Comparison of ENCODE assay signal across 20 cellular contexts in genomic region chr2:2635025-2635528, GRCh38.
DNase-seq lines count a peak whose midpoint lies in the region; ATAC-seq, FAIRE-seq and TF ChIP-seq lines count a peak whose summit lies in the region.
"Had no signal": no experiment of that assay in that cellular context is flagged by ENCODE, and none has a peak within 500 bp of the region (broad histone marks: within the 10 kb centered on the region; RNA-seq: fewer than 3 reads in every experiment).

No MANE protein-coding gene starts in this region.

- H3K4me2 ChIP-seq in HepG2 (ENCODE audit: low read depth, low read length) = no peak overlapping the region
- H3K4me2 ChIP-seq: BLaER1 treated with 17β-estradiol and CSF1 and Interleukin-3, amounts not matched to agents 10 nM and 100 nM had no signal

- no TSS peak for BruUV-seq in HepG2 (replicated peaks; lab: Mats Ljungman, UMichigan)

- H3K4me3 ChIP-seq in right lobe of liver = no peak overlapping the region
- no peak overlapping the region for H3K4me3 ChIP-seq in HepG2 (replicated peaks in 1 of 3; ENCODE audit: insufficient read depth in 1 of 3, low read depth in 2 of 3, low read length in 3 of 3)
- H3K4me3 ChIP-seq in esophagus muscularis mucosa = no peak overlapping the region
- no peak overlapping the region for H3K4me3 ChIP-seq in small intestine (ENCODE audit: low read depth in 1 of 2, low read length in 2 of 2)
- H3K4me3 ChIP-seq: BLaER1 treated with 17β-estradiol and CSF1 and Interleukin-3, amounts not matched to agents 10 nM and 100 nM; HAP-1 had no signal

- no peak overlapping the region for H3K9ac ChIP-seq in HepG2 (ENCODE audit: insufficient read depth, low read depth, low read length)
- H3K9ac ChIP-seq: BLaER1 treated with 17β-estradiol and CSF1 and Interleukin-3, amounts not matched to agents 10 nM and 100 nM had no signal

- H4K20me1 ChIP-seq in HepG2 (ENCODE audit: insufficient read depth, low read length) = no peaks in the 10 kb centered on the region

- no peak for TF ChIP-seq CTCF in right lobe of liver (IDR thresholded peaks at IDR 0.05)
- no peak for TF ChIP-seq CTCF in HepG2 (CRISPR knock-in tag; IDR thresholded peaks at IDR 0.05)
- TF ChIP-seq CTCF in esophagus muscularis mucosa (IDR thresholded peaks at IDR 0.05) = no peak

- H3K9me3 ChIP-seq in right lobe of liver (no peaks in the 10 kb centered on the region), HepG2 (ENCODE audit: low read length) (no peaks in the 10 kb centered on the region), esophagus muscularis mucosa (no peaks in the 10 kb centered on the region), small intestine (ENCODE audit: control insufficient read depth, low read depth) (no peaks in the 10 kb centered on the region)
- H3K9me3 ChIP-seq: BE2C; BLaER1 treated with 17β-estradiol and CSF1 and Interleukin-3, amounts not matched to agents 10 nM and 100 nM; HAP-1 had no signal

- TF ChIP-seq POLR2A in right lobe of liver (IDR thresholded peaks at IDR 0.05) (no peak), HepG2 (IDR thresholded peaks at IDR 0.05; ENCODE audit: insufficient read depth in 1 of 2, low read depth in 2 of 2, low read length in 2 of 2) (no peak), esophagus muscularis mucosa (IDR thresholded peaks at IDR 0.05; ENCODE audit: low read depth) (no peak)

- POLR2A ChIA-PET in HepG2 (lab: Yijun Ruan, JAX) = no interaction called here

- intact Hi-C loops in right lobe of liver (cut with DNase I) = no loop called here
- intact Hi-C loops in HepG2 (cut with micrococcal nuclease; ENCODE audit: unreplicated experiment) = no loop called here
- intact Hi-C loops in esophagus muscularis mucosa (cut with DNase I) = no loop called here

- H3K79me2 ChIP-seq in HepG2 (ENCODE audit: insufficient read depth, low read length) = no peaks in the 10 kb centered on the region

- FAIRE-seq in HepG2 (lab: Jason Lieb, UNC) (no peak), small intestine (lab: Jason Lieb, UNC) (no peak)
- FAIRE-seq: A204.1, G401.6, GM12892, H54 had no signal

- no peaks in the 10 kb centered on the region for H3K36me3 ChIP-seq in right lobe of liver
- no peaks in the 10 kb centered on the region for H3K36me3 ChIP-seq in HepG2 (replicated peaks in 1 of 2; ENCODE audit: control insufficient read depth in 1 of 2, insufficient read depth in 2 of 2, low read length in 2 of 2)
- no peaks in the 10 kb centered on the region for H3K36me3 ChIP-seq in esophagus muscularis mucosa
- no peaks in the 10 kb centered on the region for H3K36me3 ChIP-seq in small intestine (ENCODE audit: control insufficient read depth in 2 of 2, insufficient read depth in 2 of 2, low read length in 2 of 2)
- H3K36me3 ChIP-seq: BE2C; BLaER1 treated with 17β-estradiol and CSF1 and Interleukin-3, amounts not matched to agents 10 nM and 100 nM; HAP-1 had no signal

- ATAC-seq in right lobe of liver = peak; percentile 25 to 81 (median 41)
- no peak for ATAC-seq in HepG2

- TF ChIP-seq EP300 in HepG2 (IDR thresholded peaks at IDR 0.05; ENCODE audit: low read depth in 2 of 2, low read length in 2 of 2) = no peak
- no peak for TF ChIP-seq EP300 in HepG2 (CRISPR knock-in tag; IDR thresholded peaks at IDR 0.05; ENCODE audit: borderline replicate concordance)
- no peak for TF ChIP-seq EP300 in esophagus muscularis mucosa (IDR thresholded peaks at IDR 0.05)

- H2AFZ ChIP-seq in HepG2 (ENCODE audit: low read length) = no peak overlapping the region

- H3K27ac ChIP-seq in right lobe of liver (no peak overlapping the region), HepG2 (ENCODE audit: extremely low read length, insufficient read depth, low read length) (no peak overlapping the region), esophagus muscularis mucosa (replicated peaks in 1 of 4) (no peak overlapping the region), small intestine (ENCODE audit: low read depth in 1 of 2, low read length in 1 of 2) (no peak overlapping the region)
- H3K27ac ChIP-seq: 22Rv1; BLaER1 treated with 17β-estradiol and CSF1 and Interleukin-3, amounts not matched to agents 10 nM and 100 nM had no signal

- CTCF ChIA-PET in HepG2 (lab: Yijun Ruan, JAX; ENCODE audit: low intra/inter-chr PET ratio, low total read pairs) = no interaction called here

- 56% methylated on average over 3 of the region's 6 CpGs for WGBS in right lobe of liver (ENCODE audit: insufficient coverage, low coverage, low lambda C conversion rate, missing lambda C conversion rate)
- 17% methylated on average over 6 of the region's 6 CpGs for WGBS in HepG2 (ENCODE audit: low lambda C conversion rate)
- WGBS in esophagus muscularis mucosa = 79% methylated on average over 2 of the region's 6 CpGs
- 32 to 72% (median 57%) methylated on average over 6 of the region's 6 CpGs for WGBS in small intestine, 3 donors

- no peak for DNase-seq in right lobe of liver
- DNase-seq in HepG2 (ENCODE audit: low spot score) = no peak
- peak; percentile 42 for DNase-seq in esophagus muscularis mucosa (ENCODE audit: extremely low spot score)
- peak; percentile 65 for DNase-seq in small intestine
- no peak for DNase-seq in DMS 273 treated with DMSO at 0.1 percent for 48 hours (lab: John Stamatoyannopoulos, UW)
- DNase-seq in T-helper 1 cell = no peak
- DNase-seq in NCI-H524 treated with DMSO at 0.1 percent for 48 hours (lab: John Stamatoyannopoulos, UW) = no peak
- DNase-seq: BE2C; CD4-positive, alpha-beta T cell; CD8-positive, alpha-beta memory T cell; DMS153; DND-41; GOT3 had no signal

- no peaks in the 10 kb centered on the region for H3K4me1 ChIP-seq in right lobe of liver
- no peaks in the 10 kb centered on the region for H3K4me1 ChIP-seq in HepG2 (ENCODE audit: insufficient read depth, low read length)
- peaks cover 0 to 3% (median 0%) of the 10 kb centered on the region in 4 donors for H3K4me1 ChIP-seq in esophagus muscularis mucosa
- H3K4me1 ChIP-seq in small intestine (ENCODE audit: control insufficient read depth in 2 of 2, insufficient read depth in 1 of 2, low read depth in 1 of 2, low read length in 1 of 2) = no peaks in the 10 kb centered on the region
- H3K4me1 ChIP-seq: BE2C, HAP-1 had no signal

- H3K27me3 ChIP-seq in right lobe of liver (no peaks in the 10 kb centered on the region), HepG2 (ENCODE audit: control insufficient read depth in 1 of 2, insufficient read depth in 2 of 2, low read length in 2 of 2) (peaks cover 3 to 39% of the 10 kb centered on the region in 2 experiments; a peak in 3 of 5 replicates), esophagus muscularis mucosa (peaks cover 0 to 5% (median 0%) of the 10 kb centered on the region in 4 donors), small intestine (ENCODE audit: control insufficient read depth in 2 of 2, insufficient read depth in 2 of 2, low read length in 2 of 2) (no peaks in the 10 kb centered on the region)
- H3K27me3 ChIP-seq: BE2C; BLaER1 treated with 17β-estradiol and CSF1 and Interleukin-3, amounts not matched to agents 10 nM and 100 nM had no signal

- no peak for TF ChIP-seq RAD21 in HepG2 (CRISPR knock-in tag; IDR thresholded peaks at IDR 0.05)

- in situ Hi-C loops in HepG2 (cut with HindIII; ENCODE audit: extremely low pct_ligation_motif_present, low pct_unique_long_range_greater_than_20kb) = no loop called here

TF ChIP-seq in HepG2, 621 proteins besides CTCF, POLR2A, EP300 and RAD21:
- no peak for TF ChIP-seq THAP9 (CRISPR knock-in tag; IDR thresholded peaks at IDR 0.05; ENCODE audit: borderline replicate concordance)
- no peak for TF ChIP-seq HNRNPH1 (optimal IDR thresholded peaks at IDR 0.05; ENCODE audit: low read depth, low read length)
- TF ChIP-seq PRPF4 (IDR thresholded peaks at IDR 0.05; ENCODE audit: low read depth, low read length, poor library complexity, severe bottlenecking) = no peak
- TF ChIP-seq GABPB1 (CRISPR knock-in tag; IDR thresholded peaks at IDR 0.05) = no peak
- no peak for TF ChIP-seq RFX1 (IDR thresholded peaks at IDR 0.05)
- TF ChIP-seq NR0B2 (CRISPR knock-in tag; IDR thresholded peaks at IDR 0.05) = no peak
- no peak for TF ChIP-seq ZNF160 (CRISPR knock-in tag; IDR thresholded peaks at IDR 0.05)
- TF ChIP-seq PCBP2 (optimal IDR thresholded peaks at IDR 0.05; ENCODE audit: low read depth, low read length, poor library complexity, severe bottlenecking) = no peak
- no peak for TF ChIP-seq EHMT2 (IDR thresholded peaks at IDR 0.05; ENCODE audit: borderline replicate concordance, low read depth, low read length)
- no peak for TF ChIP-seq RAD51 (IDR thresholded peaks at IDR 0.05; ENCODE audit: borderline replicate concordance)

Comparison
In these comparisons a context has a peak if more than half of its experiments do, and no peak if none do; other contexts are left out.
1. DNase-seq: peak in esophagus muscularis mucosa (single experiment) and small intestine (single experiment); none in right lobe of liver (0 of 3), HepG2 (single experiment), DMS 273 treated with DMSO at 0.1 percent for 48 hours (single experiment), T-helper 1 cell (0 of 5) and NCI-H524 treated with DMSO at 0.1 percent for 48 hours (single experiment).